Comparison of ENCODE assay signal across 16 cellular contexts in the genomic region with DNA sequence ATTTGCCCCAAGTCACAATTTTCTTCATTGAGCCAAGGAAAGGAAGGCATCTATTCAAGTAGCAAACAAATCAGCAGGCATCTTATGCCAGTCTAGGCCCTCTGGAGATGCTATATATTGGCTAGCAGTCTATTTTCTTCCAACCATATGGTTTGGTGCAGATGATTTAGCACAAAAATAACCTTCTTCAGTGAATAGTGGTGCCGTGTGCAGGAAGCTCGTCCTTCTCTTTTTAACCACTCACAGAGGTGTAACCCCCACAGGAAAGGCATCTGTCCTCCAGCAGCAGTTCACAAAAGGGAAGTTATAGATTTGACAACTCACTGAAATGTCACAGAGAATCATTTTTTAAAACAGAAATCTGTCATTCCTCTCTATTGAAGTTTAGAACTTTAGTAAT.
DNase-seq lines count a peak whose midpoint lies in the region; ATAC-seq and TF ChIP-seq lines count a peak whose summit lies in the region.
"Had no signal": no experiment of that assay in that cellular context is flagged by ENCODE, and none has a peak within 500 bp of the region (broad histone marks: within the 10 kb centered on the region; RNA-seq: fewer than 3 reads in every experiment).

No MANE protein-coding gene starts in this region.

- peaks cover 21% of the 10 kb centered on the region for H3K4me1 ChIP-seq in MM.1S (ENCODE audit: low read length)

- H2AFZ ChIP-seq in MM.1S (ENCODE audit: low read length) = peak overlapping the region; percentile 25; the same call in 1 of the 2 replicates

- H3K9me3 Mint-ChIP-seq in chondrocyte (ENCODE audit: low read depth) = no peaks in the 10 kb centered on the region

- no peak overlapping the region for H3K4me3 Mint-ChIP-seq in chondrocyte (ENCODE audit: unreplicated experiment)
- H3K4me3 Mint-ChIP-seq: activated CD8-positive, alpha-beta T cell treated with anti-CD3 and anti-CD28 coated beads, Interleukin-2, amount 10 ng/mL, durations not matched to agents 7 days and 5 days had no signal

- 0 out of 2 replicates have a peak overlapping the region, but pooled peaks have one; percentile 14 for H3K4me3 ChIP-seq in MM.1S (ENCODE audit: low read length)
- H3K4me3 ChIP-seq: dorsolateral prefrontal cortex, SK-N-MC had no signal

- H3K4me2 ChIP-seq in MM.1S (ENCODE audit: low read depth, low read length) = peak overlapping the region; percentile 48; the same call in 1 of the 2 replicates

- H3F3A ChIP-seq in MM.1S (ENCODE audit: insufficient read depth, low read length) = peaks cover 10% of the 10 kb centered on the region; the same call in 1 of the 2 replicates

- peaks cover 28% of the 10 kb centered on the region for H3K27me3 Mint-ChIP-seq in chondrocyte (ENCODE audit: low read depth)

- no peaks in the 10 kb centered on the region for H4K20me1 ChIP-seq in MM.1S (ENCODE audit: insufficient read depth, low read length)

- no peaks in the 10 kb centered on the region for H3K36me3 Mint-ChIP-seq in chondrocyte (ENCODE audit: low read depth)

- no peaks in the 10 kb centered on the region for H3K9me3 ChIP-seq in MM.1S (replicated peaks; ENCODE audit: insufficient read depth, low read length)

- DNase-seq in MM.1S (peak; percentile 76), cerebellar cortex (ENCODE audit: low spot score) (peak; percentile 57), DMS53 (lab: John Stamatoyannopoulos, UW) (no peak), chondrocyte (ENCODE audit: low spot score) (no peak), D341Med (ENCODE audit: low spot score) (no peak)
- DNase-seq: activated CD8-positive, alpha-beta T cell treated with anti-CD3 and anti-CD28 coated beads, Interleukin-2, amount 10 ng/mL, durations not matched to agents 7 days and 5 days; activated gamma-delta T cell; DMS153; dorsolateral prefrontal cortex; hippocampal formation; NCI-H2081 treated with DMSO at 0.1 percent for 48 hours; NK-92 treated with Interleukin-12 subunit alpha and Interleukin-12 subunit beta, amount 100 ng/mL, for 24 hours had no signal

- TF ChIP-seq CTCF in MM.1S (IDR thresholded peaks at IDR 0.05; ENCODE audit: low read length) (no peak), chondrocyte (IDR thresholded peaks at IDR 0.05) (no peak)

- H3K27ac ChIP-seq in MM.1S (ENCODE audit: low read length) = peak overlapping the region; percentile 47; the same call in 1 of the 2 replicates
- H3K27ac ChIP-seq: SK-N-MC had no signal

- no peak overlapping the region for H3K9ac ChIP-seq in MM.1S (ENCODE audit: low read length)

- peak; percentile 77 for ATAC-seq in GM18499 (IDR thresholded peaks at IDR 0.05; ENCODE audit: insufficient read depth, unreplicated experiment)
- peak; percentile 93 for ATAC-seq in GM21576 (IDR thresholded peaks at IDR 0.05; ENCODE audit: unreplicated experiment)
- ATAC-seq in GM19463 (IDR thresholded peaks at IDR 0.05; ENCODE audit: unreplicated experiment) = no peak
- ATAC-seq: activated CD8-positive, alpha-beta T cell treated with anti-CD3 and anti-CD28 coated beads, Interleukin-2, amount 10 ng/mL, durations not matched to agents 7 days and 5 days had no signal

- H3K9me2 ChIP-seq in MM.1S (replicated peaks; ENCODE audit: insufficient read depth, low read length) = no peaks in the 10 kb centered on the region

- H3K27ac Mint-ChIP-seq in chondrocyte (ENCODE audit: unreplicated experiment) = no peak overlapping the region
- H3K27ac Mint-ChIP-seq: activated CD8-positive, alpha-beta T cell treated with anti-CD3 and anti-CD28 coated beads, Interleukin-2, amount 10 ng/mL, durations not matched to agents 7 days and 5 days had no signal

- no peaks in the 10 kb centered on the region for H3K36me3 ChIP-seq in MM.1S (replicated peaks; ENCODE audit: insufficient read depth, low read length)

- H3K79me2 ChIP-seq in MM.1S (ENCODE audit: low read length) = no peaks in the 10 kb centered on the region

- H3K27me3 ChIP-seq in MM.1S (replicated peaks; ENCODE audit: insufficient read depth, low read length) = no peaks in the 10 kb centered on the region
- H3K27me3 ChIP-seq: dorsolateral prefrontal cortex had no signal

- H3K4me1 Mint-ChIP-seq in chondrocyte (ENCODE audit: low read depth) = no peaks in the 10 kb centered on the region

Comparison
In these comparisons a context has a peak if more than half of its experiments do, and no peak if none do; other contexts are left out.
1. DNase-seq: peak in MM.1S (single experiment) and cerebellar cortex (single experiment); none in DMS53 (single experiment), chondrocyte (single experiment) and D341Med (single experiment).